ENCODE assay signal across 9 cellular contexts in the genomic region with DNA sequence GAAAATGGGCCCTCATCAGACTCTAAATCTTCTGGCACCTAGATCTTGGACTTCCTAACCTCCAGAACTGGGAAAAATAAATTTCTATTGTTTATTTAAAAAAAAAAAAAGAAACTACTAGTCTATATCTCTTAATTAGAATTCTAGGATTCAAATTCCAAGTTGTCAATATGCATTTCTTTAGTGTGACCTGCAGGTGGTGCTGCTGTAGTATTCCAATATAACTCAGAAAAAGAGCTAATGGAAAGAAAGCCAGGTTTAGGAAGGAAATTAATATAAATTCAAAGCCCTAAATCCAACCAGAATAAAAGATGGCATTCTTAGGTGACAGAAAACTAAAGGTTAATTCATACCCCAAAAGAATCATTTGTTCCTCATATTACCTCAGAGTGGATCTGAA.
DNase-seq lines count a peak whose midpoint lies in the region; ATAC-seq and TF ChIP-seq lines count a peak whose summit lies in the region.
"Had no signal": no experiment of that assay in that cellular context is flagged by ENCODE, and none has a peak within 500 bp of the region (broad histone marks: within the 10 kb centered on the region; RNA-seq: fewer than 3 reads in every experiment).

No MANE protein-coding gene starts in this region.

- no peaks in the 10 kb centered on the region for H3K4me1 ChIP-seq in mesenchymal stem cell (ENCODE audit: control insufficient read depth, insufficient read depth, low read depth, low read length)
- H3K4me1 ChIP-seq in naive thymus-derived CD4-positive, alpha-beta T cell (ENCODE audit: control insufficient read depth in 2 of 2, insufficient read depth in 2 of 2, low read length in 2 of 2) = no peaks in the 10 kb centered on the region
- H3K4me1 ChIP-seq: Peyer's patch had no signal

- peak; percentile 10 for DNase-seq in EH (ENCODE audit: low read depth)
- DNase-seq in LoVo (ENCODE audit: low spot score) = peak; percentile 2
- peak; percentile 3 for DNase-seq in mesenchymal stem cell
- DNase-seq in naive thymus-derived CD4-positive, alpha-beta T cell = no peak
- DNase-seq in kidney glomerular epithelial cell (lab: John Stamatoyannopoulos, UW) = no peak
- DNase-seq: Peyer's patch had no signal

- no peak overlapping the region for H3K14ac ChIP-seq in mesenchymal stem cell (ENCODE audit: low read length in 2 of 2)

- no peaks in the 10 kb centered on the region for H3K9me3 ChIP-seq in mesenchymal stem cell (ENCODE audit: control insufficient read depth, low read length)
- no peaks in the 10 kb centered on the region for H3K9me3 ChIP-seq in naive thymus-derived CD4-positive, alpha-beta T cell (ENCODE audit: control insufficient read depth in 2 of 3, low read length in 3 of 3)
- H3K9me3 ChIP-seq: Peyer's patch had no signal

- no peak overlapping the region for H3K23ac ChIP-seq in mesenchymal stem cell (ENCODE audit: low read length in 2 of 2)

- H3K4me3 ChIP-seq in mesenchymal stem cell (ENCODE audit: insufficient read depth in 1 of 2, low read depth in 1 of 2, low read length in 2 of 2) = no peak overlapping the region
- H3K4me3 ChIP-seq in naive thymus-derived CD4-positive, alpha-beta T cell (ENCODE audit: low read length) = no peak overlapping the region
- H3K4me3 ChIP-seq: Peyer's patch had no signal

- no peak overlapping the region for H3K27ac ChIP-seq in mesenchymal stem cell (ENCODE audit: low read length, poor library complexity, severe bottlenecking)
- no peak overlapping the region for H3K27ac ChIP-seq in naive thymus-derived CD4-positive, alpha-beta T cell (ENCODE audit: low read depth, low read length)
- H3K27ac ChIP-seq: Peyer's patch had no signal

- H2AK5ac ChIP-seq in mesenchymal stem cell (ENCODE audit: low read length, severe bottlenecking) = no peak overlapping the region

- H3K9ac ChIP-seq in mesenchymal stem cell (ENCODE audit: low read length) = no peak overlapping the region

- intact Hi-C loops in naive thymus-derived CD4-positive, alpha-beta T cell (cut with micrococcal nuclease) = loop anchor here in 1 of 2 donors (5.0 kb wide), 1 partner anchor 673 kb away; no protein-coding TSS in a partner anchor

- no peak overlapping the region for H2BK12ac ChIP-seq in mesenchymal stem cell (ENCODE audit: low read length in 2 of 2)

- peaks cover 0 to 11% (median 2%) of the 10 kb centered on the region in 5 experiments for H3K9me3 Mint-ChIP-seq in brain
- peaks cover 0 to 6% (median 0%) of the 10 kb centered on the region in 11 donors for H3K9me3 Mint-ChIP-seq in naive thymus-derived CD4-positive, alpha-beta T cell

- H3K27me3 ChIP-seq in mesenchymal stem cell (ENCODE audit: control insufficient read depth in 1 of 2, insufficient read depth in 1 of 2, low read length in 2 of 2) = peaks cover 0 to 64% of the 10 kb centered on the region in 2 experiments
- no peaks in the 10 kb centered on the region for H3K27me3 ChIP-seq in naive thymus-derived CD4-positive, alpha-beta T cell (ENCODE audit: control insufficient read depth in 2 of 2, insufficient read depth in 2 of 2, low read length in 2 of 2)
- H3K27me3 ChIP-seq: Peyer's patch had no signal

- no peak overlapping the region for H2AFZ ChIP-seq in mesenchymal stem cell (ENCODE audit: low read depth, low read length)

- no peaks in the 10 kb centered on the region for H3K79me1 ChIP-seq in mesenchymal stem cell (replicated peaks; ENCODE audit: low read length, poor library complexity, severe bottlenecking)

- POLR2A ChIA-PET in naive thymus-derived CD4-positive, alpha-beta T cell (lab: Charles Lee) = no interaction called here

- H2BK15ac ChIP-seq in mesenchymal stem cell (ENCODE audit: low read depth, poor library complexity, severe bottlenecking) = no peak overlapping the region

- H2BK120ac ChIP-seq in mesenchymal stem cell (ENCODE audit: low read depth, low read length) = no peak overlapping the region

- no peaks in the 10 kb centered on the region for H3K4me1 Mint-ChIP-seq in brain
- H3K4me1 Mint-ChIP-seq in naive thymus-derived CD4-positive, alpha-beta T cell = no peaks in the 10 kb centered on the region

- H3K36me3 Mint-ChIP-seq in brain = no peaks in the 10 kb centered on the region
- no peaks in the 10 kb centered on the region for H3K36me3 Mint-ChIP-seq in naive thymus-derived CD4-positive, alpha-beta T cell

- H3K27me3 Mint-ChIP-seq in brain = peaks cover 11% of the 10 kb centered on the region
- H3K27me3 Mint-ChIP-seq in naive thymus-derived CD4-positive, alpha-beta T cell = peaks cover 0 to 11% (median 8%) of the 10 kb centered on the region in 5 donors

- H4K91ac ChIP-seq in mesenchymal stem cell (ENCODE audit: low read length) = no peak overlapping the region

- H3K4me2 ChIP-seq in mesenchymal stem cell (ENCODE audit: low read length, poor library complexity, severe bottlenecking) = no peak overlapping the region

- H3K36me3 ChIP-seq in mesenchymal stem cell (ENCODE audit: control insufficient read depth in 1 of 2, insufficient read depth in 2 of 2, low read depth in 1 of 2, low read length in 2 of 2) = no peaks in the 10 kb centered on the region
- no peaks in the 10 kb centered on the region for H3K36me3 ChIP-seq in naive thymus-derived CD4-positive, alpha-beta T cell (ENCODE audit: control insufficient read depth in 2 of 3, insufficient read depth in 3 of 3, low read length in 3 of 3)
- H3K36me3 ChIP-seq: Peyer's patch had no signal

- no peak overlapping the region for H2BK5ac ChIP-seq in mesenchymal stem cell (ENCODE audit: low read depth, low read length, poor library complexity, severe bottlenecking)

- no peak overlapping the region for H3K4ac ChIP-seq in mesenchymal stem cell (ENCODE audit: low read depth in 1 of 2, low read length in 2 of 2)

- no peak overlapping the region for H3K4me3 Mint-ChIP-seq in brain
- no peak overlapping the region for H3K4me3 Mint-ChIP-seq in naive thymus-derived CD4-positive, alpha-beta T cell

- ATAC-seq in HG02970 (IDR thresholded peaks at IDR 0.05; ENCODE audit: low FRiP score, unreplicated experiment) (no peak), GM21367 (IDR thresholded peaks at IDR 0.05; ENCODE audit: unreplicated experiment) (no peak)
- no peak for ATAC-seq in naive thymus-derived CD4-positive, alpha-beta T cell

- no peak overlapping the region for H3K27ac Mint-ChIP-seq in brain
- H3K27ac Mint-ChIP-seq in naive thymus-derived CD4-positive, alpha-beta T cell = no peak overlapping the region

- CTCF ChIA-PET in naive thymus-derived CD4-positive, alpha-beta T cell (lab: Charles Lee) = no interaction called here

- H4K8ac ChIP-seq in mesenchymal stem cell (ENCODE audit: low read length) = no peak overlapping the region

- TF ChIP-seq CTCF in brain (conservative IDR thresholded peaks at IDR 0.05) = peak; percentile 41 to 42

- no peak overlapping the region for H3K18ac ChIP-seq in mesenchymal stem cell (ENCODE audit: low read depth in 1 of 2, low read length in 2 of 2)

Comparison
In these comparisons a context has a peak if more than half of its experiments do, and no peak if none do; other contexts are left out.
1. DNase-seq: peak in EH (single experiment), LoVo (single experiment) and mesenchymal stem cell (single experiment); none in naive thymus-derived CD4-positive, alpha-beta T cell (0 of 9) and kidney glomerular epithelial cell (single experiment).